Comparison of ENCODE assay signal across 1 cellular context in genomic region chr16:21233521-21234150, GRCh38.
TF ChIP-seq lines count a peak whose summit lies in the region.

Gene ANKS4B, plus strand, starts transcription at chr16:21233699. Its CDS starts 39 bp downstream, at chr16:21233738.

TF ChIP-seq in HepG2, 621 proteins besides CTCF, POLR2A, EP300 and RAD21 (continued from another document):
- TF ChIP-seq DNMT3B (CRISPR knock-in tag; conservative IDR thresholded peaks at IDR 0.05) = 0 out of 2 replicates have a peak, but pooled peaks have one; percentile 73
- no peak for TF ChIP-seq NONO (IDR thresholded peaks at IDR 0.05)
- peak; percentile 63; the same call in 1 of the 2 replicates for TF ChIP-seq NONO (CRISPR knock-in tag; conservative IDR thresholded peaks at IDR 0.05)
- TF ChIP-seq SNAI1 (CRISPR knock-in tag; IDR thresholded peaks at IDR 0.05; ENCODE audit: borderline replicate concordance) = peak; percentile 82; the same call in 1 of the 2 replicates
- peak; percentile 98 for TF ChIP-seq POLR2AphosphoS5 (IDR thresholded peaks at IDR 0.05; ENCODE audit: low read depth, low read length)
- no peak for TF ChIP-seq HNRNPL (IDR thresholded peaks at IDR 0.05; ENCODE audit: low read depth, low read length)
- no peak for TF ChIP-seq LRRFIP1 (CRISPR knock-in tag; conservative IDR thresholded peaks at IDR 0.05)
- no peak for TF ChIP-seq ZNF329 (CRISPR knock-in tag; IDR thresholded peaks at IDR 0.05; ENCODE audit: low read depth)
- TF ChIP-seq ZNF251 (CRISPR knock-in tag; IDR thresholded peaks at IDR 0.05) = no peak
- no peak for TF ChIP-seq REXO4 (CRISPR knock-in tag; IDR thresholded peaks at IDR 0.05; ENCODE audit: borderline replicate concordance)
- no peak for TF ChIP-seq BCL3 (CRISPR knock-in tag; IDR thresholded peaks at IDR 0.05)
- 0 out of 2 replicates have a peak, but pooled peaks have one; percentile 10 for TF ChIP-seq RFX5 (IDR thresholded peaks at IDR 0.05; ENCODE audit: low read depth, low read length)
- TF ChIP-seq ZKSCAN5 (CRISPR knock-in tag; IDR thresholded peaks at IDR 0.05) = no peak
- peak; percentile 90 for TF ChIP-seq ZNF605 (CRISPR knock-in tag; IDR thresholded peaks at IDR 0.05)
- no peak for TF ChIP-seq HDAC6 (IDR thresholded peaks at IDR 0.05; ENCODE audit: low read depth, low read length)
- TF ChIP-seq GATA4 (IDR thresholded peaks at IDR 0.05; ENCODE audit: borderline replicate concordance, low read depth) = peak; percentile 80; the same call in 1 of the 2 replicates
- TF ChIP-seq ZNF333 (CRISPR knock-in tag; IDR thresholded peaks at IDR 0.05; ENCODE audit: borderline replicate concordance) = peak; percentile 56; the same call in 1 of the 2 replicates
- no peak for TF ChIP-seq ZBTB39 (CRISPR knock-in tag; IDR thresholded peaks at IDR 0.05)
- TF ChIP-seq ZNF235 (CRISPR knock-in tag; IDR thresholded peaks at IDR 0.05; ENCODE audit: borderline replicate concordance) = no peak
- TF ChIP-seq SPEN (CRISPR knock-in tag; IDR thresholded peaks at IDR 0.05; ENCODE audit: low read depth) = peak; percentile 96; the same call in 1 of the 2 replicates
- TF ChIP-seq RAD51 (IDR thresholded peaks at IDR 0.05; ENCODE audit: borderline replicate concordance) = no peak
- no peak for TF ChIP-seq ZNF569 (CRISPR knock-in tag; IDR thresholded peaks at IDR 0.05; ENCODE audit: borderline replicate concordance)
- peak; percentile 95 for TF ChIP-seq MED1 (CRISPR knock-in tag; IDR thresholded peaks at IDR 0.05)
- no peak for TF ChIP-seq CHD2 (IDR thresholded peaks at IDR 0.05; ENCODE audit: low read depth, low read length)
- TF ChIP-seq TARDBP (CRISPR knock-in tag; IDR thresholded peaks at IDR 0.05) = peak; percentile 83; the same call in 1 of the 2 replicates
- peak; percentile 23 for TF ChIP-seq DBP (CRISPR knock-in tag; IDR thresholded peaks at IDR 0.05; ENCODE audit: not compliant biosample characterization)
- peak; percentile 62; the same call in 1 of the 2 replicates for TF ChIP-seq TFAP4 (IDR thresholded peaks at IDR 0.05; ENCODE audit: borderline replicate concordance, low read depth)
- TF ChIP-seq ZNF841 (CRISPR knock-in tag; IDR thresholded peaks at IDR 0.05; ENCODE audit: borderline replicate concordance) = no peak
- TF ChIP-seq ZNF629 (CRISPR knock-in tag; conservative IDR thresholded peaks at IDR 0.05) = peak; percentile 63
- no peak; the same call in 1 of the 2 replicates for TF ChIP-seq IRF1 (CRISPR knock-in tag; IDR thresholded peaks at IDR 0.05; ENCODE audit: low read depth)
- TF ChIP-seq NR2C2 (CRISPR knock-in tag; IDR thresholded peaks at IDR 0.05; ENCODE audit: borderline replicate concordance) = peak; percentile 83
- TF ChIP-seq KMT2A (CRISPR knock-in tag; IDR thresholded peaks at IDR 0.05) = peak; percentile 89
- TF ChIP-seq ELF4 (CRISPR knock-in tag; IDR thresholded peaks at IDR 0.05; ENCODE audit: borderline replicate concordance) = 0 out of 2 replicates have a peak, but pooled peaks have one; percentile 54
- TF ChIP-seq ZNF101 (CRISPR knock-in tag; IDR thresholded peaks at IDR 0.05; ENCODE audit: borderline replicate concordance, low read depth) = no peak
- no peak for TF ChIP-seq ZNF451 (CRISPR knock-in tag; IDR thresholded peaks at IDR 0.05)
- TF ChIP-seq HNRNPH1 (optimal IDR thresholded peaks at IDR 0.05; ENCODE audit: low read depth, low read length) = no peak
- peak; percentile 96 for TF ChIP-seq SALL1 (CRISPR knock-in tag; IDR thresholded peaks at IDR 0.05)
- peak; percentile 88; the same call in 1 of the 2 replicates for TF ChIP-seq ATF6 (CRISPR knock-in tag; conservative IDR thresholded peaks at IDR 0.05)
- peak; percentile 70; the same call in 1 of the 2 replicates for TF ChIP-seq AKAP8 (CRISPR knock-in tag; IDR thresholded peaks at IDR 0.05)
- TF ChIP-seq NKX3-1 (CRISPR knock-in tag; IDR thresholded peaks at IDR 0.05) = peak; percentile 74; the same call in 1 of the 2 replicates
- 0 out of 2 replicates have a peak, but pooled peaks have one; percentile 73 for TF ChIP-seq STAT6 (CRISPR knock-in tag; IDR thresholded peaks at IDR 0.05; ENCODE audit: borderline replicate concordance)
- TF ChIP-seq ZNF253 (CRISPR knock-in tag; IDR thresholded peaks at IDR 0.05; ENCODE audit: borderline replicate concordance) = no peak
- peak; percentile 95; the same call in 1 of the 2 replicates for TF ChIP-seq ZNF580 (CRISPR knock-in tag; IDR thresholded peaks at IDR 0.05; ENCODE audit: borderline replicate concordance, low read depth)
- TF ChIP-seq CENPX (CRISPR knock-in tag; IDR thresholded peaks at IDR 0.05) = no peak
- no peak for TF ChIP-seq FOXO4 (CRISPR knock-in tag; conservative IDR thresholded peaks at IDR 0.05)
- TF ChIP-seq PHF5A (CRISPR knock-in tag; IDR thresholded peaks at IDR 0.05; ENCODE audit: low read depth, unreplicated experiment) = peak; percentile 82
- TF ChIP-seq PRDM4 (CRISPR knock-in tag; IDR thresholded peaks at IDR 0.05; ENCODE audit: borderline replicate concordance) = no peak
